Comparison of ENCODE assay signal across 27 cellular contexts in the genomic region with DNA sequence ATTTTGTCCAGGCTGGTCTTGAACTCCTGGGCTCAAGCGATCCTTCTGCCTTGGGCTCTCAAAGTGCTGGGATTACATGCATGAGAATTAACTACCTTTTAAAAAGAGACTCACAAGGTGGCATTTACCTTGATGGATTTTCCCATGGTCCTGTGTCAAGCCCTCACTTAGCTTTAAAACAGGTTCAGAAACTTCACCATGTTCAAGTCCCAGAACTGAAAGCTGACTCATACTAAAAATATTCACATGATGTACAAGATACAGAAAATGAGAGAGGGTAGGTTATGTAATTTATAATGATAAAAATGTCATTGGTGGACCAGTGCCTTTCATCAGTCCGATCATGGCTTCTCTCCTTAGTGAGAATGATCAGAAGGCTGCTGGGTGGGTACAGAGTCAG. TPM values are rescaled to one million over a fixed set of nuclear protein-coding genes. Genes with fewer than 3 reads are reported as not detected.
DNase-seq lines count a peak whose midpoint lies in the region; ATAC-seq, FAIRE-seq and TF ChIP-seq lines count a peak whose summit lies in the region.
"Had no signal": no experiment of that assay in that cellular context is flagged by ENCODE, and none has a peak within 500 bp of the region (broad histone marks: within the 10 kb centered on the region; RNA-seq: fewer than 3 reads in every experiment).

No MANE protein-coding gene starts in this region.

- peaks cover 6% of the 10 kb centered on the region for H3K27me3 Mint-ChIP-seq in activated CD4-positive, alpha-beta memory T cell treated with anti-CD3 and anti-CD28 coated beads, Interleukin-2, amount 10 ng/mL, durations not matched to agents 7 days and 5 days
- H3K27me3 Mint-ChIP-seq: naive B cell; stimulated activated naive CD8-positive, alpha-beta T cell treated with anti-CD3 and anti-CD28 coated beads, Interleukin-15, Interleukin-2, amounts not matched to agents 100 ng/mL and 50 ng/mL, for 24 hours had no signal

- no peak for TF ChIP-seq EP300 in SK-N-SH (IDR thresholded peaks at IDR 0.05; ENCODE audit: borderline replicate concordance in 1 of 2, low read depth in 1 of 2, low read length in 1 of 2)

- POLR2A ChIA-PET in SK-N-SH (lab: Yijun Ruan, JAX): no interaction called here
- POLR2A ChIA-PET in activated CD4-positive, alpha-beta memory T cell treated with anti-CD3 and anti-CD28 coated beads, Interleukin-2, amount 10 ng/mL, durations not matched to agents 7 days and 5 days (lab: Charles Lee): interaction anchor here (1.8 kb wide), 1 partner anchor 8 kb away, joined by 4 read pairs; no protein-coding TSS in a partner anchor

- no peaks in the 10 kb centered on the region for H3K27me3 ChIP-seq in SK-N-SH (ENCODE audit: insufficient read depth)
- H3K27me3 ChIP-seq: spleen, transverse colon had no signal

- TF ChIP-seq POLR2A in H54 (IDR thresholded peaks at IDR 0.05; ENCODE audit: low read depth, low read length): no peak

- TF ChIP-seq CTCF in GM12865 (IDR thresholded peaks at IDR 0.05; ENCODE audit: insufficient read depth, low read depth, low read length, missing control alignments) (no peak), SK-N-SH (IDR thresholded peaks at IDR 0.05) (no peak)

- no peaks in the 10 kb centered on the region for H4K20me1 ChIP-seq in SK-N-SH (ENCODE audit: insufficient read depth)

- H3K9me2 ChIP-seq in SK-N-SH: no peaks in the 10 kb centered on the region

- H3K9me3 Mint-ChIP-seq in activated CD4-positive, alpha-beta memory T cell treated with anti-CD3 and anti-CD28 coated beads, Interleukin-2, amount 10 ng/mL, durations not matched to agents 7 days and 5 days: no peaks in the 10 kb centered on the region
- H3K9me3 Mint-ChIP-seq: activated T-helper 2 cell treated with anti-CD3 and anti-CD28 coated beads, Interferon-gamma antibody, Interleukin-2, Interleukin-4, amounts not matched to agents 10 μg/mL and 5 μg/mL and 100 μg/mL, durations not matched to agents 14 hours and 24 hours and 36 hours; CD8-positive, alpha-beta T cell; naive B cell; stimulated activated naive CD8-positive, alpha-beta T cell treated with anti-CD3 and anti-CD28 coated beads, Interleukin-15, Interleukin-2, amounts not matched to agents 100 ng/mL and 50 ng/mL, for 24 hours; WTC11 had no signal

- no peak overlapping the region for H3K27ac Mint-ChIP-seq in activated CD4-positive, alpha-beta memory T cell treated with anti-CD3 and anti-CD28 coated beads, Interleukin-2, amount 10 ng/mL, durations not matched to agents 7 days and 5 days
- H3K27ac Mint-ChIP-seq: activated T-helper 2 cell treated with anti-CD3 and anti-CD28 coated beads, Interferon-gamma antibody, Interleukin-2, Interleukin-4, amounts not matched to agents 10 μg/mL and 5 μg/mL and 100 μg/mL, durations not matched to agents 14 hours and 24 hours and 36 hours; brain; CD8-positive, alpha-beta T cell; stimulated activated naive CD8-positive, alpha-beta T cell treated with anti-CD3 and anti-CD28 coated beads, Interleukin-15, Interleukin-2, amounts not matched to agents 100 ng/mL and 50 ng/mL, for 24 hours; WTC11 had no signal

- H3K4me3 Mint-ChIP-seq in activated CD4-positive, alpha-beta memory T cell treated with anti-CD3 and anti-CD28 coated beads, Interleukin-2, amount 10 ng/mL, durations not matched to agents 7 days and 5 days: no peak overlapping the region
- H3K4me3 Mint-ChIP-seq: CD8-positive, alpha-beta T cell; stimulated activated naive CD8-positive, alpha-beta T cell treated with anti-CD3 and anti-CD28 coated beads, Interleukin-15, Interleukin-2, amounts not matched to agents 100 ng/mL and 50 ng/mL, for 24 hours; WTC11 had no signal

- H3K27ac ChIP-seq in SK-N-SH (ENCODE audit: low read depth in 2 of 2, low read length in 1 of 2): no peak overlapping the region
- H3K27ac ChIP-seq: spleen, transverse colon had no signal

- no peak for ATAC-seq in GM18517 (IDR thresholded peaks at IDR 0.05; ENCODE audit: unreplicated experiment)
- ATAC-seq: CD8-positive, alpha-beta T cell; left colon; WTC11 had no signal

- no peak for TF ChIP-seq RAD21 in SK-N-SH (IDR thresholded peaks at IDR 0.05; ENCODE audit: low read length)

- peak; percentile 73 for DNase-seq in GM12865 (ENCODE audit: low read depth)
- peak; percentile 23 for DNase-seq in H54 (ENCODE audit: insufficient read length, low spot score)
- no peak for DNase-seq in SK-N-SH
- peak; percentile 16 for DNase-seq in kidney tubule cell (ENCODE audit: low spot score)
- DNase-seq in activated CD4-positive, alpha-beta memory T cell treated with anti-CD3 and anti-CD28 coated beads, Interleukin-2, amount 10 ng/mL, durations not matched to agents 7 days and 5 days: no peak
- DNase-seq in HPDE6-E6E7 (ENCODE audit: extremely low spot score): no peak
- DNase-seq in medulla oblongata (ENCODE audit: extremely low spot score): no peak
- DNase-seq: activated CD4-positive, alpha-beta T cell treated with anti-CD3 and anti-CD28 coated beads, Interleukin-2, amount 50 U/mL, for 4 hours; activated CD8-positive, alpha-beta memory T cell treated with anti-CD3 and anti-CD28 coated beads, Interleukin-2, amount 50 U/mL, for 48 hours; AML-193; CD8-positive, alpha-beta T cell; left colon; mesendoderm; naive B cell; NCI-H1436; NCI-H524 treated with DMSO at 0.1 percent for 48 hours; occipital lobe; spleen; stimulated activated CD4-positive, alpha-beta T cell treated with anti-CD3 and anti-CD28 coated beads, Interleukin-4, amount 100 ng/mL, for 4 hours; T1000; transverse colon had no signal

- H3K9me3 ChIP-seq in SK-N-SH: no peaks in the 10 kb centered on the region
- H3K9me3 ChIP-seq: spleen, transverse colon had no signal

- H3K4me1 ChIP-seq in SK-N-SH (ENCODE audit: control insufficient read depth in 1 of 2, insufficient read depth in 2 of 2, low read depth in 1 of 2, low read length in 1 of 2): no peaks in the 10 kb centered on the region; a peak in 1 of 4 replicates

- H3K4me2 ChIP-seq in SK-N-SH: no peak overlapping the region

- H3K4me3 ChIP-seq in GM12865 (ENCODE audit: low read depth, low read length) (no peak overlapping the region), SK-N-SH (ENCODE audit: low read depth in 2 of 2, low read length in 1 of 2) (no peak overlapping the region)
- H3K4me3 ChIP-seq: spleen, transverse colon had no signal

- peaks cover 25% of the 10 kb centered on the region for H3K4me1 Mint-ChIP-seq in activated CD4-positive, alpha-beta memory T cell treated with anti-CD3 and anti-CD28 coated beads, Interleukin-2, amount 10 ng/mL, durations not matched to agents 7 days and 5 days

- H3K36me3 Mint-ChIP-seq in activated CD4-positive, alpha-beta memory T cell treated with anti-CD3 and anti-CD28 coated beads, Interleukin-2, amount 10 ng/mL, durations not matched to agents 7 days and 5 days (ENCODE audit: low read depth): no peaks in the 10 kb centered on the region
- H3K36me3 Mint-ChIP-seq: brain, naive B cell, WTC11 had no signal

- H3F3A ChIP-seq in SK-N-SH (replicated peaks; ENCODE audit: insufficient read depth): peaks cover 6% of the 10 kb centered on the region

- no peak overlapping the region for H3K9ac ChIP-seq in SK-N-SH

- H3K79me2 ChIP-seq in SK-N-SH (ENCODE audit: insufficient read depth): 0 out of 2 replicates have a peak, but pooled peaks cover under 1% of the 10 kb centered on the region

- CTCF ChIA-PET in SK-N-SH (lab: Yijun Ruan, JAX): interaction anchor here (0.8 to 1.4 kb wide), 4 partner anchors 8 to 71 kb away, joined by 3 read pairs; no protein-coding TSS in a partner anchor
- CTCF ChIA-PET in activated CD4-positive, alpha-beta memory T cell treated with anti-CD3 and anti-CD28 coated beads, Interleukin-2, amount 10 ng/mL, durations not matched to agents 7 days and 5 days (lab: Charles Lee): no interaction called here

- H3K36me3 ChIP-seq in SK-N-SH (replicated peaks in 1 of 2; ENCODE audit: control insufficient read depth in 1 of 2, insufficient read depth in 2 of 2, low read length in 1 of 2): no peaks in the 10 kb centered on the region
- H3K36me3 ChIP-seq: spleen, transverse colon had no signal

- no peak for FAIRE-seq in H54 (lab: Jason Lieb, UNC)
- FAIRE-seq: colon had no signal

- 71% methylated on average over 2 of the region's 2 CpGs for WGBS in SK-N-SH (ENCODE audit: low lambda C conversion rate)

- H2AFZ ChIP-seq in SK-N-SH (ENCODE audit: low read depth): no peak overlapping the region

TF ChIP-seq in SK-N-SH, 30 proteins besides CTCF, POLR2A, EP300 and RAD21 (continues in another document):
- TF ChIP-seq, protein P1, sequence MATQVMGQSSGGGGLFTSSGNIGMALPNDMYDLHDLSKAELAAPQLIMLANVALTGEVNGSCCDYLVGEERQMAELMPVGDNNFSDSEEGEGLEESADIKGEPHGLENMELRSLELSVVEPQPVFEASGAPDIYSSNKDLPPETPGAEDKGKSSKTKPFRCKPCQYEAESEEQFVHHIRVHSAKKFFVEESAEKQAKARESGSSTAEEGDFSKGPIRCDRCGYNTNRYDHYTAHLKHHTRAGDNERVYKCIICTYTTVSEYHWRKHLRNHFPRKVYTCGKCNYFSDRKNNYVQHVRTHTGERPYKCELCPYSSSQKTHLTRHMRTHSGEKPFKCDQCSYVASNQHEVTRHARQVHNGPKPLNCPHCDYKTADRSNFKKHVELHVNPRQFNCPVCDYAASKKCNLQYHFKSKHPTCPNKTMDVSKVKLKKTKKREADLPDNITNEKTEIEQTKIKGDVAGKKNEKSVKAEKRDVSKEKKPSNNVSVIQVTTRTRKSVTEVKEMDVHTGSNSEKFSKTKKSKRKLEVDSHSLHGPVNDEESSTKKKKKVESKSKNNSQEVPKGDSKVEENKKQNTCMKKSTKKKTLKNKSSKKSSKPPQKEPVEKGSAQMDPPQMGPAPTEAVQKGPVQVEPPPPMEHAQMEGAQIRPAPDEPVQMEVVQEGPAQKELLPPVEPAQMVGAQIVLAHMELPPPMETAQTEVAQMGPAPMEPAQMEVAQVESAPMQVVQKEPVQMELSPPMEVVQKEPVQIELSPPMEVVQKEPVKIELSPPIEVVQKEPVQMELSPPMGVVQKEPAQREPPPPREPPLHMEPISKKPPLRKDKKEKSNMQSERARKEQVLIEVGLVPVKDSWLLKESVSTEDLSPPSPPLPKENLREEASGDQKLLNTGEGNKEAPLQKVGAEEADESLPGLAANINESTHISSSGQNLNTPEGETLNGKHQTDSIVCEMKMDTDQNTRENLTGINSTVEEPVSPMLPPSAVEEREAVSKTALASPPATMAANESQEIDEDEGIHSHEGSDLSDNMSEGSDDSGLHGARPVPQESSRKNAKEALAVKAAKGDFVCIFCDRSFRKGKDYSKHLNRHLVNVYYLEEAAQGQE (IDR thresholded peaks at IDR 0.05; ENCODE audit: low read depth, low read length): no peak
- no peak for TF ChIP-seq MEF2A (IDR thresholded peaks at IDR 0.05; ENCODE audit: borderline replicate concordance, low read depth)

RNA-seq across cellular contexts. Expression of gene AKAP1, which starts 4.3 kb away (rescaled TPM):
- polyA plus RNA-seq in SK-N-SH (2012; rRNA removed): 23.7 and 36.3 TPM in 2 replicates
- polyA plus RNA-seq in SK-N-SH (2012; cell fraction: cytosol; rRNA removed): 17.5 and 19.6 TPM in 2 replicates
- polyA plus RNA-seq in SK-N-SH (2012; cell fraction: nucleus; rRNA removed): 106 and 135 TPM in 2 replicates
- 10 to 100 TPM; 19.9 to 22.4 TPM for total RNA-seq in activated CD4-positive, alpha-beta memory T cell treated with anti-CD3 and anti-CD28 coated beads, Interleukin-2, amount 10 ng/mL, durations not matched to agents 7 days and 5 days

Comparison
In these comparisons a context has a peak if more than half of its experiments do, and no peak if none do; other contexts are left out.
1. DNase-seq: peak in GM12865 (single experiment), H54 (single experiment) and kidney tubule cell (single experiment); none in SK-N-SH (single experiment), activated CD4-positive, alpha-beta memory T cell treated with anti-CD3 and anti-CD28 coated beads, Interleukin-2, amount 10 ng/mL, durations not matched to agents 7 days and 5 days (single experiment), HPDE6-E6E7 (single experiment) and medulla oblongata (single experiment).